28 cellular contexts compared by ENCODE assay signal in genomic region chrX:58044130-58044529, GRCh38.
"Had no signal": no experiment of that assay in that cellular context is flagged by ENCODE, and none has a peak within 500 bp of the region (broad histone marks: within the 10 kb centered on the region; RNA-seq: fewer than 3 reads in every experiment).

No MANE protein-coding gene starts in this region.

- H3K27me3 ChIP-seq: colonic mucosa, esophagus muscularis mucosa, esophagus squamous epithelium, foreskin keratinocyte, gastrocnemius medialis, gastroesophageal sphincter, heart left ventricle had no signal

- FAIRE-seq: endometrium, endothelial cell of umbilical vein, frontal cortex had no signal

- H3K27me3 Mint-ChIP-seq: dendritic cell treated with granulocyte-macrophage colony-stimulating factor and Interleukin-4, amounts not matched to agents 40 ng/mL and 50 ng/mL, for 4 days had no signal

- H3K36me3 ChIP-seq: colonic mucosa, esophagus muscularis mucosa, esophagus squamous epithelium, gastrocnemius medialis, gastroesophageal sphincter, heart left ventricle, heart right ventricle had no signal

- H3K27ac Mint-ChIP-seq: dendritic cell treated with granulocyte-macrophage colony-stimulating factor and Interleukin-4, amounts not matched to agents 40 ng/mL and 50 ng/mL, for 4 days; effector memory CD8-positive, alpha-beta T cell; endodermal cell had no signal

- H3K4me3 Mint-ChIP-seq: dendritic cell treated with granulocyte-macrophage colony-stimulating factor and Interleukin-4, amounts not matched to agents 40 ng/mL and 50 ng/mL, for 4 days; effector memory CD8-positive, alpha-beta T cell; endodermal cell had no signal

- DNase-seq: colonic mucosa; cortex of kidney; dermis blood vessel endothelial cell; dorsolateral prefrontal cortex; effector CD4-positive, alpha-beta T cell; effector CD8-positive, alpha-beta T cell; effector memory CD4-positive, alpha-beta T cell; effector memory CD8-positive, alpha-beta T cell; endodermal cell; erythroblast; esophagus squamous epithelium; foreskin fibroblast; foreskin keratinocyte; foreskin melanocyte; gastrocnemius medialis; glutamatergic neuron; head of caudate nucleus; heart left ventricle; heart right ventricle had no signal

- H3K4me1 Mint-ChIP-seq: endodermal cell had no signal

- H3K4me3 ChIP-seq: colonic mucosa, coronary artery, dorsolateral prefrontal cortex, esophagus muscularis mucosa, esophagus squamous epithelium, gastrocnemius medialis, gastroesophageal sphincter, heart left ventricle, heart right ventricle had no signal

- H3K27ac ChIP-seq: colonic mucosa, coronary artery, dorsolateral prefrontal cortex, epithelial cell of prostate, esophagus muscularis mucosa, esophagus squamous epithelium, foreskin keratinocyte, gastrocnemius medialis, gastroesophageal sphincter, heart left ventricle, heart right ventricle had no signal

- H3K9me3 ChIP-seq: colonic mucosa, gastrocnemius medialis had no signal

- H3K9me3 Mint-ChIP-seq: effector memory CD8-positive, alpha-beta T cell had no signal

- H3K4me1 ChIP-seq: colonic mucosa, esophagus muscularis mucosa, esophagus squamous epithelium, foreskin keratinocyte, gastrocnemius medialis, gastroesophageal sphincter, heart left ventricle, heart right ventricle had no signal

- ATAC-seq: effector memory CD8-positive, alpha-beta T cell; esophagus mucosa; foreskin keratinocyte; gastrocnemius medialis; gastroesophageal sphincter; heart left ventricle; heart right ventricle had no signal
